Comparison of ENCODE assay signal across 22 cellular contexts in genomic region chr4:1751919-1752283, GRCh38. TPM values are rescaled to one million over a fixed set of nuclear protein-coding genes. Genes with fewer than 3 reads are reported as not detected.
DNase-seq lines count a peak whose midpoint lies in the region; ATAC-seq and TF ChIP-seq lines count a peak whose summit lies in the region.
"Had no signal": no experiment of that assay in that cellular context is flagged by ENCODE, and none has a peak within 500 bp of the region (broad histone marks: within the 10 kb centered on the region; RNA-seq: fewer than 3 reads in every experiment).

No MANE protein-coding gene starts in this region.

- no peaks in the 10 kb centered on the region for H3K36me3 ChIP-seq in mucosa of descending colon (ENCODE audit: low read depth)
- H3K36me3 ChIP-seq: left ventricle myocardium inferior, transverse colon had no signal

- intact Hi-C loops in mucosa of descending colon (cut with DNase I, micrococcal nuclease), result loop anchor here in 1 of 2 donors (10.0 kb wide), 1 partner anchor 53 kb away; no protein-coding TSS in a partner anchor

- no peak overlapping the region for H3K4me3 ChIP-seq in mucosa of descending colon
- H3K4me3 ChIP-seq: left ventricle myocardium inferior, smooth muscle cell, transverse colon had no signal

- H3K4me1 ChIP-seq in mucosa of descending colon (ENCODE audit: low read depth), result peaks cover 8% of the 10 kb centered on the region

- CTCF ChIA-PET in GM10248 (lab: Yijun Ruan, JAX), result interaction anchor here (0.6 to 1.4 kb wide), 7 partner anchors 13 to 148 kb away, joined by 3 to 6 read pairs (median 3); no protein-coding TSS in a partner anchor

- H3K27ac ChIP-seq in epithelial cell of prostate, result peak overlapping the region; percentile 50
- H3K27ac ChIP-seq: 22Rv1, transverse colon had no signal

- TF ChIP-seq CTCF in mucosa of descending colon (IDR thresholded peaks at IDR 0.05) (no peak), GM10248 (IDR thresholded peaks at IDR 0.05; ENCODE audit: control extremely low read depth, extremely low read depth, low read depth, missing control alignments) (no peak), omental fat pad (IDR thresholded peaks at IDR 0.05) (no peak)

- POLR2A ChIA-PET in GM10248 (lab: Yijun Ruan, JAX), result no interaction called here

- H3K9me3 ChIP-seq in mucosa of descending colon, result no peaks in the 10 kb centered on the region
- H3K9me3 ChIP-seq: left ventricle myocardium inferior, transverse colon had no signal

- peak; percentile 23 for ATAC-seq in mucosa of descending colon
- ATAC-seq in omental fat pad (ENCODE audit: low FRiP score), result no peak
- ATAC-seq: natural killer cell had no signal

- peak; percentile 61 for DNase-seq in DMS53 (lab: John Stamatoyannopoulos, UW)
- DNase-seq in DMS53 treated with DMSO at 0.1 percent for 48 hours (lab: John Stamatoyannopoulos, UW; ENCODE audit: unreplicated experiment), result no peak
- DNase-seq in epithelial cell of prostate (ENCODE audit: low read depth, low spot score), result no peak
- DNase-seq in mucosa of descending colon, result no peak
- DNase-seq in GM10248 (ENCODE audit: extremely low spot score), result no peak
- DNase-seq in activated CD8-positive, alpha-beta memory T cell treated with anti-CD3 and anti-CD28 coated beads, Interleukin-2, amount 50 U/mL, for 48 hours, result no peak
- no peak for DNase-seq in omental fat pad (ENCODE audit: low spot score)
- DNase-seq in RKO (ENCODE audit: low spot score), result no peak
- DNase-seq: amygdala; effector memory CD4-positive, alpha-beta T cell; GOT3; hypothalamus; immature natural killer cell; left ventricle myocardium inferior; midbrain; natural killer cell; NCI-H1092 treated with DMSO at 0.1 percent for 48 hours; NCI-H187; T-helper 17 cell had no signal

RNA-seq across cellular contexts. Expression of gene TACC3, which starts 30.6 kb away (rescaled TPM):
- total RNA-seq in mucosa of descending colon (10 to 100 TPM; 12.0 to 30.2 (median 12.7) TPM), omental fat pad (10 to 100 TPM in 2 of 4 donors, 1 to 10 TPM in 2; 6.0 to 25.7 (median 10.0) TPM)

RNA-seq across cellular contexts. Expression of gene TMEM129, which starts 30.8 kb away (rescaled TPM):
- total RNA-seq in mucosa of descending colon, result 10 to 100 TPM; 43.7 to 57.0 (median 55.6) TPM
- total RNA-seq in omental fat pad, result 10 to 100 TPM; 31.9 to 59.0 (median 43.5) TPM

RNA-seq across cellular contexts. Expression of gene SLBP, which starts 39.8 kb away (rescaled TPM):
- total RNA-seq in mucosa of descending colon (10 to 100 TPM; 21.9 to 31.7 (median 30.6) TPM), omental fat pad (10 to 100 TPM; 33.3 to 58.4 (median 40.3) TPM)

RNA-seq across cellular contexts. Expression of gene FGFR3, which starts 41.2 kb away (rescaled TPM):
- 10 to 100 TPM; 25.5 to 79.1 (median 31.2) TPM for total RNA-seq in mucosa of descending colon
- 1 to 10 TPM; 1.3 to 3.5 (median 2.6) TPM for total RNA-seq in omental fat pad
- total RNA-seq: natural killer cell had no signal
